ENCODE assay signal across 1 cellular context in genomic region chr13:98440390-98441055, GRCh38.
A peak's percentile ranks its signal among the peaks of the same experiment; 100 is the strongest.
TF ChIP-seq lines count a peak whose summit lies in the region.

No MANE protein-coding gene starts in this region.

TF ChIP-seq in HepG2, 621 proteins besides CTCF, POLR2A, EP300 and RAD21 (continued from another document):
- TF ChIP-seq, protein P1, sequence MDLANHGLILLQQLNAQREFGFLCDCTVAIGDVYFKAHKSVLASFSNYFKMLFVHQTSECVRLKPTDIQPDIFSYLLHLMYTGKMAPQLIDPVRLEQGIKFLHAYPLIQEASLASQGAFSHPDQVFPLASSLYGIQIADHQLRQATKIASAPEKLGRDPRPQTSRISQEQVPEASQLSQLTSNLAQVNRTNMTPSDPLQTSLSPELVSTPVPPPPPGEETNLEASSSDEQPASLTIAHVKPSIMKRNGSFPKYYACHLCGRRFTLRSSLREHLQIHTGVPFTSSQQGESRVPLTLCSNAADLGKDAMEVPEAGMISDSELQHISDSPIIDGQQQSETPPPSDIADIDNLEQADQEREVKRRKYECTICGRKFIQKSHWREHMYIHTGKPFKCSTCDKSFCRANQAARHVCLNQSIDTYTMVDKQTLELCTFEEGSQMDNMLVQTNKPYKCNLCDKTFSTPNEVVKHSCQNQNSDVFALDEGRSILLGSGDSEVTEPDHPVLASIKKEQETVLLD (CRISPR knock-in tag; IDR thresholded peaks at IDR 0.05; ENCODE audit: low read depth) = no peak
- TF ChIP-seq ZNF142 (CRISPR knock-in tag; IDR thresholded peaks at IDR 0.05) (no peak), AGO2 (optimal IDR thresholded peaks at IDR 0.05; ENCODE audit: low read depth, low read length) (peak; percentile 78)
- TF ChIP-seq, protein P2, sequence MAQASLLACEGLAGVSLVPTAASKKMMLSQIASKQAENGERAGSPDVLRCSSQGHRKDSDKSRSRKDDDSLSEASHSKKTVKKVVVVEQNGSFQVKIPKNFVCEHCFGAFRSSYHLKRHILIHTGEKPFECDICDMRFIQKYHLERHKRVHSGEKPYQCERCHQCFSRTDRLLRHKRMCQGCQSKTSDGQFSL (CRISPR knock-in tag; IDR thresholded peaks at IDR 0.05) = no peak
